In genomic region chr18:12659904-12660605, GRCh38 we compare ENCODE assay signal across 8 cellular contexts. TPM values are rescaled to one million over a fixed set of nuclear protein-coding genes. Genes with fewer than 3 reads are reported as not detected.
DNase-seq lines count a peak whose midpoint lies in the region; ATAC-seq and TF ChIP-seq lines count a peak whose summit lies in the region.

No MANE protein-coding gene starts in this region.

- H3K36me3 Mint-ChIP-seq in activated naive CD8-positive, alpha-beta T cell treated with anti-CD3 and anti-CD28 coated beads for 36 hours: no peaks in the 10 kb centered on the region

- no peaks in the 10 kb centered on the region; the same call in 1 of the 2 replicates for H3K4me1 ChIP-seq in HEK293 (ENCODE audit: control insufficient read depth, insufficient read depth, low read length)
- peaks cover 6% of the 10 kb centered on the region; the same call in 1 of the 2 replicates for H3K4me1 ChIP-seq in OCI-LY3 (ENCODE audit: low read length)

- no peak for ATAC-seq in GM21825 (IDR thresholded peaks at IDR 0.05; ENCODE audit: unreplicated experiment)
- no peak for ATAC-seq in GM18520 (IDR thresholded peaks at IDR 0.05; ENCODE audit: unreplicated experiment)

- DNase-seq in DMS114 treated with DMSO at 0.1 percent for 48 hours (lab: John Stamatoyannopoulos, UW; ENCODE audit: unreplicated experiment) (peak; percentile 65), iPS-NIHi11 (ENCODE audit: low spot score) (peak; percentile 60)
- peak; percentile 26 for DNase-seq in activated naive CD8-positive, alpha-beta T cell treated with anti-CD3 and anti-CD28 coated beads for 36 hours
- DNase-seq in stimulated activated CD4-positive, alpha-beta T cell treated with anti-CD3 and anti-CD28 coated beads, Interleukin-1b, Interleukin-23, amount 100 ng/mL, for 48 hours: peak; percentile 17

- H3K9me3 ChIP-seq in HEK293 (ENCODE audit: control insufficient read depth, insufficient read depth, low read depth, low read length) (no peaks in the 10 kb centered on the region), OCI-LY3 (ENCODE audit: insufficient read depth, low read length) (no peaks in the 10 kb centered on the region)

- H3K27me3 ChIP-seq in OCI-LY3 (ENCODE audit: low read depth, low read length): no peaks in the 10 kb centered on the region

- no peaks in the 10 kb centered on the region for H4K20me1 ChIP-seq in OCI-LY3 (ENCODE audit: insufficient read depth, low read length)

- no peak overlapping the region for H3K27ac ChIP-seq in HEK293 (ENCODE audit: extremely low read depth, low read depth, low read length)
- H3K27ac ChIP-seq in OCI-LY3 (ENCODE audit: low read length): no peak overlapping the region

- peaks cover 5 to 13% of the 10 kb centered on the region in 2 experiments for H3K36me3 ChIP-seq in HEK293 (ENCODE audit: control insufficient read depth in 2 of 2, insufficient read depth in 1 of 2, low read length in 2 of 2)
- H3K36me3 ChIP-seq in OCI-LY3 (replicated peaks; ENCODE audit: low read depth, low read length): no peaks in the 10 kb centered on the region

- no peak overlapping the region for H3K4me3 ChIP-seq in HEK293 (ENCODE audit: low read depth, low read length)
- H3K4me3 ChIP-seq in OCI-LY3 (ENCODE audit: low read length): no peak overlapping the region

- TF ChIP-seq CTCF in HEK293 (tag by site-specific recombination; IDR thresholded peaks at IDR 0.05) (no peak), OCI-LY3 (IDR thresholded peaks at IDR 0.05; ENCODE audit: low read depth, low read length) (peak; percentile 91)

- H3K27ac Mint-ChIP-seq in activated naive CD8-positive, alpha-beta T cell treated with anti-CD3 and anti-CD28 coated beads for 36 hours: no peak overlapping the region

- H3K79me2 ChIP-seq in OCI-LY3 (ENCODE audit: low read length): peaks cover 11% of the 10 kb centered on the region; the same call in 1 of the 2 replicates

- H3K27me3 Mint-ChIP-seq in activated naive CD8-positive, alpha-beta T cell treated with anti-CD3 and anti-CD28 coated beads for 36 hours: peaks cover 25% of the 10 kb centered on the region

- H2AFZ ChIP-seq in OCI-LY3 (ENCODE audit: low read depth, low read length): no peak overlapping the region

- H3K4me3 Mint-ChIP-seq in activated naive CD8-positive, alpha-beta T cell treated with anti-CD3 and anti-CD28 coated beads for 36 hours: no peak overlapping the region

- peaks cover 17% of the 10 kb centered on the region for H3K4me1 Mint-ChIP-seq in activated naive CD8-positive, alpha-beta T cell treated with anti-CD3 and anti-CD28 coated beads for 36 hours

- POLR2A ChIA-PET in HEK293 (lab: Yijun Ruan, JAX): interaction anchor here (1.1 kb wide), 1 partner anchor 269 kb away, joined by 3 read pairs; no protein-coding TSS in a partner anchor

- H3K9me3 Mint-ChIP-seq in activated naive CD8-positive, alpha-beta T cell treated with anti-CD3 and anti-CD28 coated beads for 36 hours: no peaks in the 10 kb centered on the region

- H3K9ac ChIP-seq in OCI-LY3 (ENCODE audit: low read length): no peak overlapping the region

- CTCF ChIA-PET in HEK293 (lab: Yijun Ruan, JAX): interaction anchor here (0.6 to 6.9 kb wide), 20 partner anchors 16 to 722 kb away, joined by 3 to 118 read pairs (median 4); partner anchors contain the start of gene AFG3L2

- no peak overlapping the region for H3K4me2 ChIP-seq in OCI-LY3 (ENCODE audit: low read length)

TF ChIP-seq in HEK293, 187 proteins besides CTCF, POLR2A, EP300 and RAD21:
- TF ChIP-seq ZNF654 (tag by site-specific recombination; IDR thresholded peaks at IDR 0.05; ENCODE audit: low read depth): peak; percentile 77
- no peak for TF ChIP-seq ZNF148 (tag by site-specific recombination; IDR thresholded peaks at IDR 0.05; ENCODE audit: borderline replicate concordance)
- no peak for TF ChIP-seq ZNF544 (tag by site-specific recombination; IDR thresholded peaks at IDR 0.05)

RNA-seq across cellular contexts. Expression of gene SPIRE1, which starts 2.1 kb away (rescaled TPM):
- total RNA-seq in activated naive CD8-positive, alpha-beta T cell treated with anti-CD3 and anti-CD28 coated beads for 36 hours: 1 to 10 TPM; 4.6 to 6.0 TPM

RNA-seq across cellular contexts. Expression of gene CEP76, which starts 42.5 kb away (rescaled TPM):
- total RNA-seq in activated naive CD8-positive, alpha-beta T cell treated with anti-CD3 and anti-CD28 coated beads for 36 hours: 10 to 100 TPM; 14.4 to 16.8 TPM

RNA-seq across cellular contexts. Expression of gene PSMG2, which starts 42.8 kb away (rescaled TPM):
- 100 to 1,000 TPM; 121 to 125 TPM for total RNA-seq in activated naive CD8-positive, alpha-beta T cell treated with anti-CD3 and anti-CD28 coated beads for 36 hours
